11 cellular contexts compared by ENCODE assay signal in genomic region chr22:50218153-50218995, GRCh38. TPM values are rescaled to one million over a fixed set of nuclear protein-coding genes. Genes with fewer than 3 reads are reported as not detected.
DNase-seq lines count a peak whose midpoint lies in the region; ATAC-seq and TF ChIP-seq lines count a peak whose summit lies in the region.
"Had no signal": no experiment of that assay in that cellular context is flagged by ENCODE, and none has a peak within 500 bp of the region (broad histone marks: within the 10 kb centered on the region; RNA-seq: fewer than 3 reads in every experiment).

No MANE protein-coding gene starts in this region.

- whole genome bisulfite sequencing in heart right ventricle, 2 donors: 70 to 83% methylated on average over 40 to 43 of the region's 43 CpGs
- WGBS in upper lobe of left lung, 2 donors: 95 to 96% methylated on average over 17 to 33 of the region's 43 CpGs

- H3K27ac ChIP-seq in left ventricle myocardium inferior (replicated peaks) (no peak overlapping the region), heart right ventricle (no peak overlapping the region), upper lobe of left lung (no peak overlapping the region)
- H3K27ac ChIP-seq: GM23248 had no signal

- no peaks in the 10 kb centered on the region for H3K9me3 ChIP-seq in left ventricle myocardium inferior (replicated peaks)
- H3K9me3 ChIP-seq in heart right ventricle: no peaks in the 10 kb centered on the region
- H3K9me3 ChIP-seq in upper lobe of left lung: no peaks in the 10 kb centered on the region
- H3K9me3 ChIP-seq: Caco-2, MG63 had no signal

- peaks cover 30% of the 10 kb centered on the region for H3K4me1 ChIP-seq in left ventricle myocardium inferior
- H3K4me1 ChIP-seq in heart right ventricle: peaks cover 0 to 15% (median 6%) of the 10 kb centered on the region in 9 donors
- H3K4me1 ChIP-seq in upper lobe of left lung: peaks cover 0 to 4% (median 2%) of the 10 kb centered on the region in 4 donors
- H3K4me1 ChIP-seq: Caco-2 had no signal

- TF ChIP-seq EP300 in upper lobe of left lung (IDR thresholded peaks at IDR 0.05): no peak

- H3K4me3 ChIP-seq in left ventricle myocardium inferior (no peak overlapping the region), heart right ventricle (no peak overlapping the region), upper lobe of left lung (no peak overlapping the region)
- H3K4me3 ChIP-seq: GM23248, MG63 had no signal

- DNase-seq in Right ventricle myocardium inferior (ENCODE audit: missing footprints) (peak; percentile 62), left ventricle myocardium inferior (no peak), heart right ventricle (no peak), upper lobe of left lung (peak; percentile 19 to 84), NCI-H2029 (lab: John Stamatoyannopoulos, UW) (no peak), NCI-H2029 treated with DMSO at 0.1 percent for 48 hours (lab: John Stamatoyannopoulos, UW) (no peak)
- DNase-seq: activated CD4-positive, alpha-beta memory T cell treated with anti-CD3 and anti-CD28 coated beads for 36 hours; MG63; stimulated activated CD4-positive, alpha-beta T cell treated with anti-CD3 and anti-CD28 coated beads, Interleukin-12 subunit alpha, Interleukin-12 subunit beta, amount 100 ng/mL, for 4 hours had no signal

- ATAC-seq in Right ventricle myocardium inferior (peak; percentile 18), heart right ventricle (peak in 5 of 8 donors; percentile 0 to 16 (median 2)), upper lobe of left lung (ENCODE audit: low FRiP score in 2 of 2) (peak in 1 of 2 donors; percentile 3)

- TF ChIP-seq CTCF in left ventricle myocardium inferior (IDR thresholded peaks at IDR 0.05; ENCODE audit: borderline replicate concordance) (no peak), heart right ventricle (IDR thresholded peaks at IDR 0.05) (no peak), upper lobe of left lung (IDR thresholded peaks at IDR 0.05) (no peak)

- H3K36me3 ChIP-seq in left ventricle myocardium inferior: peaks cover 85% of the 10 kb centered on the region
- H3K36me3 ChIP-seq in heart right ventricle: peaks cover 10 to 99% (median 56%) of the 10 kb centered on the region in 9 donors
- peaks cover 47 to 99% (median 90%) of the 10 kb centered on the region in 4 donors for H3K36me3 ChIP-seq in upper lobe of left lung

- intact Hi-C loops in Right ventricle myocardium inferior (cut with DNase I): no loop called here
- intact Hi-C loops in left ventricle myocardium inferior (cut with micrococcal nuclease): no loop called here
- intact Hi-C loops in heart right ventricle (cut with DNase I): no loop called here

- TF ChIP-seq POLR2A in upper lobe of left lung (IDR thresholded peaks at IDR 0.05): no peak

- no peaks in the 10 kb centered on the region for H3K27me3 ChIP-seq in left ventricle myocardium inferior (ENCODE audit: low read depth)
- H3K27me3 ChIP-seq in heart right ventricle: no peaks in the 10 kb centered on the region
- H3K27me3 ChIP-seq in upper lobe of left lung: no peaks in the 10 kb centered on the region
- H3K27me3 ChIP-seq: MG63 had no signal

RNA-seq across cellular contexts. Expression of gene SELENOO, which starts 17.6 kb away (rescaled TPM):
- total RNA-seq in Right ventricle myocardium inferior (15.5 TPM), left ventricle myocardium inferior (15.0 TPM), heart right ventricle (10 to 100 TPM in 9 of 10 donors, 1 to 10 TPM in 1; 9.6 to 24.6 (median 11.9) TPM), upper lobe of left lung (100 to 1,000 TPM in 1 of 6 donors, 10 to 100 TPM in 5; 23.1 to 102 (median 28.9) TPM)
- 10 to 100 TPM; 22.6 to 29.8 TPM for polyA plus RNA-seq in heart right ventricle

RNA-seq across cellular contexts. Expression of gene TUBGCP6, which starts 26.4 kb away (rescaled TPM):
- total RNA-seq in Right ventricle myocardium inferior: 17.5 TPM
- 18.3 TPM for total RNA-seq in left ventricle myocardium inferior
- total RNA-seq in heart right ventricle: 10 to 100 TPM; 15.5 to 23.3 (median 18.5) TPM
- polyA plus RNA-seq in heart right ventricle: 10 to 100 TPM; 14.2 to 40.7 TPM
- 100 to 1,000 TPM in 2 of 6 donors, 10 to 100 TPM in 4; 43.2 to 216 (median 52.4) TPM for total RNA-seq in upper lobe of left lung

RNA-seq across cellular contexts. Expression of gene TRABD, which starts 32.7 kb away (rescaled TPM):
- total RNA-seq in Right ventricle myocardium inferior (22.3 TPM), left ventricle myocardium inferior (21.0 TPM), heart right ventricle (10 to 100 TPM; 13.6 to 24.9 (median 16.4) TPM), upper lobe of left lung (10 to 100 TPM; 32.9 to 88.0 (median 56.3) TPM)
- polyA plus RNA-seq in heart right ventricle: 10 to 100 TPM; 31.6 to 40.8 TPM

RNA-seq across cellular contexts. Expression of gene HDAC10, which starts 32.7 kb away (rescaled TPM):
- 14.5 TPM for total RNA-seq in Right ventricle myocardium inferior
- total RNA-seq in left ventricle myocardium inferior: 13.6 TPM
- total RNA-seq in heart right ventricle: 10 to 100 TPM in 6 of 10 donors, 1 to 10 TPM in 4; 7.1 to 16.7 (median 10.3) TPM
- 10 to 100 TPM in 1 of 2 donors, 1 to 10 TPM in 1; 7.9 to 20.3 TPM for polyA plus RNA-seq in heart right ventricle
- total RNA-seq in upper lobe of left lung: 100 to 1,000 TPM in 1 of 6 donors, 10 to 100 TPM in 5; 33.0 to 202 (median 53.1) TPM

RNA-seq across cellular contexts. Expression of gene MAPK12, which starts 43.1 kb away (rescaled TPM):
- total RNA-seq in Right ventricle myocardium inferior (18.2 TPM), left ventricle myocardium inferior (17.2 TPM), heart right ventricle (10 to 100 TPM; 10.6 to 21.9 (median 16.1) TPM), upper lobe of left lung (10 to 100 TPM in 3 of 6 donors, 1 to 10 TPM in 3; 3.1 to 19.2 (median 10.1) TPM)
- polyA plus RNA-seq in heart right ventricle: 10 to 100 TPM; 14.8 to 23.0 TPM

Comparison
In these comparisons a context has a peak if more than half of its experiments do, and no peak if none do; other contexts are left out.
1. DNase-seq: peak in Right ventricle myocardium inferior (single experiment) and upper lobe of left lung (2 of 2); none in left ventricle myocardium inferior (single experiment), heart right ventricle (0 of 2), NCI-H2029 (single experiment) and NCI-H2029 treated with DMSO at 0.1 percent for 48 hours (single experiment).